In the genomic region with DNA sequence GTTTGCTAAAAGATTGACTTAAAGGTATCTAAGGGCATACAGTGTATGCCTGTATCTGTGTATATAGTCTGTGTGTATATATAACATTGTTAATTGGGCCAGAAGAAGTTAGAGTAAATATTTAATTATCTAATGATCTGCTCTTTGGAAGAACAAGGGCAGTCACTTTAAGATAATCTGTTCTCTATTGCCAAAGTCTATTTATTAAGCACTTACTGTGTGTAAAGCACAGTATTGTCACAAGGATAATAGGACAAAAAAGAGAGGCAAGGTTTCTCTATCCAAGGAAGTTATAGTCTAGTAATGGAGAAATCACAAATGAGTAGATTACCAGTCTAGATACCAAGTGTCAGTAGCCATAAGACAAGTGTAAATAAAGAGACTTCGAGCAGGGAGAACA, we compare ENCODE assay signal across 1 cellular context.
TF ChIP-seq lines count a peak whose summit lies in the region.

No MANE protein-coding gene starts in this region.

TF ChIP-seq in GM23338, 12 proteins besides CTCF, POLR2A, EP300 and RAD21 (continued from another document):
- TF ChIP-seq, protein P1, sequence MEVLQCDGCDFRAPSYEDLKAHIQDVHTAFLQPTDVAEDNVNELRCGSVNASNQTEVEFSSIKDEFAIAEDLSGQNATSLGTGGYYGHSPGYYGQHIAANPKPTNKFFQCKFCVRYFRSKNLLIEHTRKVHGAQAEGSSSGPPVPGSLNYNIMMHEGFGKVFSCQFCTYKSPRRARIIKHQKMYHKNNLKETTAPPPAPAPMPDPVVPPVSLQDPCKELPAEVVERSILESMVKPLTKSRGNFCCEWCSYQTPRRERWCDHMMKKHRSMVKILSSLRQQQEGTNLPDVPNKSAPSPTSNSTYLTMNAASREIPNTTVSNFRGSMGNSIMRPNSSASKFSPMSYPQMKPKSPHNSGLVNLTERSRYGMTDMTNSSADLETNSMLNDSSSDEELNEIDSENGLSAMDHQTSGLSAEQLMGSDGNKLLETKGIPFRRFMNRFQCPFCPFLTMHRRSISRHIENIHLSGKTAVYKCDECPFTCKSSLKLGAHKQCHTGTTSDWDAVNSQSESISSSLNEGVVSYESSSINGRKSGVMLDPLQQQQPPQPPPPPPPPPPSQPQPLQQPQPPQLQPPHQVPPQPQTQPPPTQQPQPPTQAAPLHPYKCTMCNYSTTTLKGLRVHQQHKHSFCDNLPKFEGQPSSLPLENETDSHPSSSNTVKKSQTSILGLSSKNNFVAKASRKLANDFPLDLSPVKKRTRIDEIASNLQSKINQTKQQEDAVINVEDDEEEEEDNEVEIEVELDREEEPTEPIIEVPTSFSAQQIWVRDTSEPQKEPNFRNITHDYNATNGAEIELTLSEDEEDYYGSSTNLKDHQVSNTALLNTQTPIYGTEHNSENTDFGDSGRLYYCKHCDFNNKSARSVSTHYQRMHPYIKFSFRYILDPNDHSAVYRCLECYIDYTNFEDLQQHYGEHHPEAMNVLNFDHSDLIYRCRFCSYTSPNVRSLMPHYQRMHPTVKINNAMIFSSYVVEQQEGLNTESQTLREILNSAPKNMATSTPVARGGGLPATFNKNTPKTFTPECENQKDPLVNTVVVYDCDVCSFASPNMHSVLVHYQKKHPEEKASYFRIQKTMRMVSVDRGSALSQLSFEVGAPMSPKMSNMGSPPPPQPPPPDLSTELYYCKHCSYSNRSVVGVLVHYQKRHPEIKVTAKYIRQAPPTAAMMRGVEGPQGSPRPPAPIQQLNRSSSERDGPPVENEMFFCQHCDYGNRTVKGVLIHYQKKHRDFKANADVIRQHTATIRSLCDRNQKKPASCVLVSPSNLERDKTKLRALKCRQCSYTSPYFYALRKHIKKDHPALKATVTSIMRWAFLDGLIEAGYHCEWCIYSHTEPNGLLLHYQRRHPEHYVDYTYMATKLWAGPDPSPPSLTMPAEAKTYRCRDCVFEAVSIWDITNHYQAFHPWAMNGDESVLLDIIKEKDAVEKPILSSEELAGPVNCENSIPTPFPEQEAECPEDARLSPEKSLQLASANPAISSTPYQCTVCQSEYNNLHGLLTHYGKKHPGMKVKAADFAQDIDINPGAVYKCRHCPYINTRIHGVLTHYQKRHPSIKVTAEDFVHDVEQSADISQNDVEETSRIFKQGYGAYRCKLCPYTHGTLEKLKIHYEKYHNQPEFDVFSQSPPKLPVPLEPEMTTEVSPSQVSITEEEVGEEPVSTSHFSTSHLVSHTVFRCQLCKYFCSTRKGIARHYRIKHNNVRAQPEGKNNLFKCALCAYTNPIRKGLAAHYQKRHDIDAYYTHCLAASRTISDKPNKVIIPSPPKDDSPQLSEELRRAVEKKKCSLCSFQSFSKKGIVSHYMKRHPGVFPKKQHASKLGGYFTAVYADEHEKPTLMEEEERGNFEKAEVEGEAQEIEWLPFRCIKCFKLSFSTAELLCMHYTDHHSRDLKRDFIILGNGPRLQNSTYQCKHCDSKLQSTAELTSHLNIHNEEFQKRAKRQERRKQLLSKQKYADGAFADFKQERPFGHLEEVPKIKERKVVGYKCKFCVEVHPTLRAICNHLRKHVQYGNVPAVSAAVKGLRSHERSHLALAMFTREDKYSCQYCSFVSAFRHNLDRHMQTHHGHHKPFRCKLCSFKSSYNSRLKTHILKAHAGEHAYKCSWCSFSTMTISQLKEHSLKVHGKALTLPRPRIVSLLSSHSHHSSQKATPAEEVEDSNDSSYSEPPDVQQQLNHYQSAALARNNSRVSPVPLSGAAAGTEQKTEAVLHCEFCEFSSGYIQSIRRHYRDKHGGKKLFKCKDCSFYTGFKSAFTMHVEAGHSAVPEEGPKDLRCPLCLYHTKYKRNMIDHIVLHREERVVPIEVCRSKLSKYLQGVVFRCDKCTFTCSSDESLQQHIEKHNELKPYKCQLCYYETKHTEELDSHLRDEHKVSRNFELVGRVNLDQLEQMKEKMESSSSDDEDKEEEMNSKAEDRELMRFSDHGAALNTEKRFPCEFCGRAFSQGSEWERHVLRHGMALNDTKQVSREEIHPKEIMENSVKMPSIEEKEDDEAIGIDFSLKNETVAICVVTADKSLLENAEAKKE (CRISPR knock-in tag; IDR thresholded peaks at IDR 0.05) = no peak
- no peak for TF ChIP-seq JUNB (IDR thresholded peaks at IDR 0.05; ENCODE audit: unreplicated experiment)
- no peak for TF ChIP-seq EZH2 (IDR thresholded peaks at IDR 0.05; ENCODE audit: low read depth, unreplicated experiment)
- TF ChIP-seq, protein P2, sequence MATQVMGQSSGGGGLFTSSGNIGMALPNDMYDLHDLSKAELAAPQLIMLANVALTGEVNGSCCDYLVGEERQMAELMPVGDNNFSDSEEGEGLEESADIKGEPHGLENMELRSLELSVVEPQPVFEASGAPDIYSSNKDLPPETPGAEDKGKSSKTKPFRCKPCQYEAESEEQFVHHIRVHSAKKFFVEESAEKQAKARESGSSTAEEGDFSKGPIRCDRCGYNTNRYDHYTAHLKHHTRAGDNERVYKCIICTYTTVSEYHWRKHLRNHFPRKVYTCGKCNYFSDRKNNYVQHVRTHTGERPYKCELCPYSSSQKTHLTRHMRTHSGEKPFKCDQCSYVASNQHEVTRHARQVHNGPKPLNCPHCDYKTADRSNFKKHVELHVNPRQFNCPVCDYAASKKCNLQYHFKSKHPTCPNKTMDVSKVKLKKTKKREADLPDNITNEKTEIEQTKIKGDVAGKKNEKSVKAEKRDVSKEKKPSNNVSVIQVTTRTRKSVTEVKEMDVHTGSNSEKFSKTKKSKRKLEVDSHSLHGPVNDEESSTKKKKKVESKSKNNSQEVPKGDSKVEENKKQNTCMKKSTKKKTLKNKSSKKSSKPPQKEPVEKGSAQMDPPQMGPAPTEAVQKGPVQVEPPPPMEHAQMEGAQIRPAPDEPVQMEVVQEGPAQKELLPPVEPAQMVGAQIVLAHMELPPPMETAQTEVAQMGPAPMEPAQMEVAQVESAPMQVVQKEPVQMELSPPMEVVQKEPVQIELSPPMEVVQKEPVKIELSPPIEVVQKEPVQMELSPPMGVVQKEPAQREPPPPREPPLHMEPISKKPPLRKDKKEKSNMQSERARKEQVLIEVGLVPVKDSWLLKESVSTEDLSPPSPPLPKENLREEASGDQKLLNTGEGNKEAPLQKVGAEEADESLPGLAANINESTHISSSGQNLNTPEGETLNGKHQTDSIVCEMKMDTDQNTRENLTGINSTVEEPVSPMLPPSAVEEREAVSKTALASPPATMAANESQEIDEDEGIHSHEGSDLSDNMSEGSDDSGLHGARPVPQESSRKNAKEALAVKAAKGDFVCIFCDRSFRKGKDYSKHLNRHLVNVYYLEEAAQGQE (IDR thresholded peaks at IDR 0.05; ENCODE audit: unreplicated experiment) = no peak
- no peak for TF ChIP-seq ZNF331 (CRISPR knock-in tag; IDR thresholded peaks at IDR 0.05; ENCODE audit: low read depth)
- no peak for TF ChIP-seq CREB1 (CRISPR knock-in tag; IDR thresholded peaks at IDR 0.05; ENCODE audit: low read depth)
- TF ChIP-seq STAT1 (IDR thresholded peaks at IDR 0.05; ENCODE audit: unreplicated experiment) = no peak
TF ChIP-seq in GM23338: peak in this region for 0.
